Comparison of ENCODE assay signal across 10 cellular contexts in genomic region chr17:45224671-45225050, GRCh38. TPM values are rescaled to one million over a fixed set of nuclear protein-coding genes. Genes with fewer than 3 reads are reported as not detected.
DNase-seq lines count a peak whose midpoint lies in the region; ATAC-seq and TF ChIP-seq lines count a peak whose summit lies in the region.
"Had no signal": no experiment of that assay in that cellular context is flagged by ENCODE, and none has a peak within 500 bp of the region (broad histone marks: within the 10 kb centered on the region; RNA-seq: fewer than 3 reads in every experiment).

No MANE protein-coding gene starts in this region.

- peaks cover 36 to 61% of the 10 kb centered on the region in 2 donors for H3K36me3 Mint-ChIP-seq in CD14-positive monocyte
- H3K36me3 Mint-ChIP-seq in activated naive CD8-positive, alpha-beta T cell treated with anti-CD3 and anti-CD28 coated beads, Interleukin-2, amount 10 ng/mL, durations not matched to agents 7 days and 5 days, result peaks cover 30% of the 10 kb centered on the region
- peaks cover 0 to 7% of the 10 kb centered on the region in 2 donors for H3K36me3 Mint-ChIP-seq in naive B cell

- H3K9me3 ChIP-seq in KOPT-K1 (ENCODE audit: insufficient read depth, low read length, poor library complexity, severe bottlenecking), result no peaks in the 10 kb centered on the region

- H3K27me3 Mint-ChIP-seq in CD14-positive monocyte (ENCODE audit: low read depth in 3 of 3), result peaks cover 0 to 4% (median 0%) of the 10 kb centered on the region in 3 donors
- H3K27me3 Mint-ChIP-seq in activated naive CD8-positive, alpha-beta T cell treated with anti-CD3 and anti-CD28 coated beads, Interleukin-2, amount 10 ng/mL, durations not matched to agents 7 days and 5 days, result no peaks in the 10 kb centered on the region
- H3K27me3 Mint-ChIP-seq in naive B cell, result no peaks in the 10 kb centered on the region

- H3K27ac ChIP-seq in KOPT-K1 (ENCODE audit: low read depth, low read length, poor library complexity, severe bottlenecking), result peak overlapping the region; percentile 98

- H3K9me3 Mint-ChIP-seq in CD14-positive monocyte (peaks cover 0 to 3% (median 0%) of the 10 kb centered on the region in 7 donors), naive B cell (no peaks in the 10 kb centered on the region)
- no peaks in the 10 kb centered on the region for H3K9me3 Mint-ChIP-seq in activated naive CD8-positive, alpha-beta T cell treated with anti-CD3 and anti-CD28 coated beads, Interleukin-2, amount 10 ng/mL, durations not matched to agents 7 days and 5 days

- POLR2A ChIA-PET in activated naive CD8-positive, alpha-beta T cell treated with anti-CD3 and anti-CD28 coated beads, Interleukin-2, amount 10 ng/mL, durations not matched to agents 7 days and 5 days (lab: Charles Lee), result interaction anchor here (0.9 to 10.6 kb wide), 6 partner anchors 9 to 89 kb away, joined by 3 to 187 read pairs (median 22); partner anchors contain the start of genes HEXIM1 and MAP3K14

- H3K4me1 Mint-ChIP-seq in CD14-positive monocyte, result peaks cover 70% of the 10 kb centered on the region
- H3K4me1 Mint-ChIP-seq in activated naive CD8-positive, alpha-beta T cell treated with anti-CD3 and anti-CD28 coated beads, Interleukin-2, amount 10 ng/mL, durations not matched to agents 7 days and 5 days, result peaks cover 56% of the 10 kb centered on the region
- H3K4me1 Mint-ChIP-seq in naive B cell, result peaks cover 78 to 90% (median 85%) of the 10 kb centered on the region in 3 donors

- no peaks in the 10 kb centered on the region for H3K36me3 ChIP-seq in KOPT-K1 (ENCODE audit: insufficient read depth, low read length)

- ATAC-seq in activated naive CD8-positive, alpha-beta T cell treated with anti-CD3 and anti-CD28 coated beads, Interleukin-2, amount 10 ng/mL, durations not matched to agents 7 days and 5 days (ENCODE audit: low read depth), result no peak
- ATAC-seq in naive B cell (ENCODE audit: low read depth in 2 of 2), result no peak
- no peak for ATAC-seq in left lobe of liver
- no peak for ATAC-seq in HG03139 (IDR thresholded peaks at IDR 0.05; ENCODE audit: unreplicated experiment)

- DNase-seq in CD14-positive monocyte (ENCODE audit: low spot score), result no peak
- DNase-seq in activated naive CD8-positive, alpha-beta T cell treated with anti-CD3 and anti-CD28 coated beads, Interleukin-2, amount 10 ng/mL, durations not matched to agents 7 days and 5 days, result no peak
- DNase-seq in naive B cell, result no peak
- DNase-seq in left lobe of liver (ENCODE audit: low spot score), result no peak
- no peak for DNase-seq in NCI-H446 treated with DMSO at 0.1 percent for 48 hours (lab: John Stamatoyannopoulos, UW)
- no peak for DNase-seq in DMS 273 (lab: John Stamatoyannopoulos, UW; ENCODE audit: unreplicated experiment)
- DNase-seq: COR-L47 had no signal

- TF ChIP-seq CTCF in CD14-positive monocyte (IDR thresholded peaks at IDR 0.05), result no peak

- intact Hi-C loops in CD14-positive monocyte (cut with micrococcal nuclease), result loop anchor here in 1 of 2 donors (5.0 kb wide), 1 partner anchor 93 kb away; the partner anchor contains the start of gene MAP3K14

- H3K4me3 Mint-ChIP-seq in CD14-positive monocyte, result peak overlapping the region; percentile 97 to 99
- H3K4me3 Mint-ChIP-seq in activated naive CD8-positive, alpha-beta T cell treated with anti-CD3 and anti-CD28 coated beads, Interleukin-2, amount 10 ng/mL, durations not matched to agents 7 days and 5 days, result peak overlapping the region; percentile 100
- H3K4me3 Mint-ChIP-seq in naive B cell, result peak overlapping the region; percentile 96 to 99 (median 98)

- H3K27ac Mint-ChIP-seq in CD14-positive monocyte (peak overlapping the region; percentile 98 to 100 (median 100)), naive B cell (peak overlapping the region; percentile 99 to 100 (median 100))
- peak overlapping the region; percentile 99 for H3K27ac Mint-ChIP-seq in activated naive CD8-positive, alpha-beta T cell treated with anti-CD3 and anti-CD28 coated beads, Interleukin-2, amount 10 ng/mL, durations not matched to agents 7 days and 5 days

RNA-seq across cellular contexts. Expression of gene FMNL1, which starts 3.0 kb away (rescaled TPM):
- polyA plus RNA-seq in CD14-positive monocyte, result 10 to 100 TPM; 23.8 to 24.8 TPM
- total RNA-seq in activated naive CD8-positive, alpha-beta T cell treated with anti-CD3 and anti-CD28 coated beads, Interleukin-2, amount 10 ng/mL, durations not matched to agents 7 days and 5 days, result 100 to 1,000 TPM; 408 to 411 TPM
- polyA plus RNA-seq in naive B cell (ENCODE audit: low read depth in 6 of 6), result 10 to 100 TPM; 16.9 to 47.0 (median 22.3) TPM
- 3.4 TPM for total RNA-seq in left lobe of liver

RNA-seq across cellular contexts. Expression of gene SPATA32, which starts 37.2 kb away (rescaled TPM):
- not detected for polyA plus RNA-seq in CD14-positive monocyte
- under 1 TPM; 0.53 to 0.65 TPM for total RNA-seq in activated naive CD8-positive, alpha-beta T cell treated with anti-CD3 and anti-CD28 coated beads, Interleukin-2, amount 10 ng/mL, durations not matched to agents 7 days and 5 days
- 1 to 10 TPM in 1 of 6 donors, under 1 TPM in 4, not detected in 1; 0.16 to 4.6 (median 0.31) TPM for polyA plus RNA-seq in naive B cell (ENCODE audit: low read depth in 6 of 6)
- not detected for total RNA-seq in left lobe of liver
- total RNA-seq: pulmonary artery endothelial cell had no signal

Comparison
In these comparisons a context has a peak if more than half of its experiments do, and no peak if none do; other contexts are left out.
1. RNA of gene FMNL1, which starts 3.0 kb away (total RNA-seq): 408 to 411 TPM in activated naive CD8-positive, alpha-beta T cell treated with anti-CD3 and anti-CD28 coated beads, Interleukin-2, amount 10 ng/mL, durations not matched to agents 7 days and 5 days; 3.4 TPM in left lobe of liver (single experiment); every median in the first group is over 10 times any median in the second.
2. Peak in every context shown above with its lines, with median percentiles within 50 percentile points of each other: H3K27ac Mint-ChIP-seq and H3K4me3 Mint-ChIP-seq.